ENCODE assay signal across 19 cellular contexts in genomic region chr13:32285633-32285965, GRCh38. TPM values are rescaled to one million over a fixed set of nuclear protein-coding genes. Genes with fewer than 3 reads are reported as not detected.
DNase-seq lines count a peak whose midpoint lies in the region; ATAC-seq, FAIRE-seq and TF ChIP-seq lines count a peak whose summit lies in the region.
"Had no signal": no experiment of that assay in that cellular context is flagged by ENCODE, and none has a peak within 500 bp of the region (broad histone marks: within the 10 kb centered on the region; RNA-seq: fewer than 3 reads in every experiment).

No MANE protein-coding gene starts in this region.

- no peak for FAIRE-seq in D721Med (lab: Jason Lieb, UNC)

- H3K9me3 ChIP-seq in cardiac muscle cell (ENCODE audit: low read depth) (no peaks in the 10 kb centered on the region), neuron (ENCODE audit: low read length) (no peaks in the 10 kb centered on the region), tibial artery (no peaks in the 10 kb centered on the region)
- H3K9me3 ChIP-seq: upper lobe of left lung had no signal

- H3K27ac ChIP-seq in cardiac muscle cell (peak overlapping the region; percentile 59), tibial artery (peak overlapping the region; percentile 74 to 79)

- no peaks in the 10 kb centered on the region for H3K9me3 Mint-ChIP-seq in endothelial cell (ENCODE audit: unreplicated experiment)
- H3K9me3 Mint-ChIP-seq: activated CD4-positive, alpha-beta T cell treated with anti-CD3 and anti-CD28 coated beads, Interleukin-2, amount 10 ng/mL, durations not matched to agents 7 days and 5 days; activated naive CD4-positive, alpha-beta T cell treated with anti-CD3 and anti-CD28 coated beads, Interleukin-2, amount 10 ng/mL, durations not matched to agents 7 days and 5 days; naive thymus-derived CD8-positive, alpha-beta T cell had no signal

- H3K27me3 Mint-ChIP-seq in endothelial cell (ENCODE audit: unreplicated experiment) = no peaks in the 10 kb centered on the region
- H3K27me3 Mint-ChIP-seq: activated CD4-positive, alpha-beta T cell treated with anti-CD3 and anti-CD28 coated beads, Interleukin-2, amount 10 ng/mL, durations not matched to agents 7 days and 5 days; activated naive CD4-positive, alpha-beta T cell treated with anti-CD3 and anti-CD28 coated beads, Interleukin-2, amount 10 ng/mL, durations not matched to agents 7 days and 5 days; naive thymus-derived CD8-positive, alpha-beta T cell had no signal

- no peaks in the 10 kb centered on the region for H3K36me3 Mint-ChIP-seq in endothelial cell (ENCODE audit: low read depth, unreplicated experiment)
- H3K36me3 Mint-ChIP-seq: activated naive CD4-positive, alpha-beta T cell treated with anti-CD3 and anti-CD28 coated beads, Interleukin-2, amount 10 ng/mL, durations not matched to agents 7 days and 5 days; naive thymus-derived CD8-positive, alpha-beta T cell had no signal

- peak overlapping the region; percentile 44 for H2AFZ ChIP-seq in neuron (ENCODE audit: low read depth, low read length)

- no peak overlapping the region for H3K4me3 Mint-ChIP-seq in endothelial cell (ENCODE audit: unreplicated experiment)
- H3K4me3 Mint-ChIP-seq: activated CD4-positive, alpha-beta T cell treated with anti-CD3 and anti-CD28 coated beads, Interleukin-2, amount 10 ng/mL, durations not matched to agents 7 days and 5 days; activated naive CD4-positive, alpha-beta T cell treated with anti-CD3 and anti-CD28 coated beads, Interleukin-2, amount 10 ng/mL, durations not matched to agents 7 days and 5 days; naive thymus-derived CD8-positive, alpha-beta T cell had no signal

- H3K4me3 ChIP-seq in cardiac muscle cell (no peak overlapping the region), neuron (ENCODE audit: low read length) (no peak overlapping the region), tibial artery (no peak overlapping the region)
- H3K4me3 ChIP-seq: upper lobe of left lung had no signal

- TF ChIP-seq CTCF in cardiac muscle cell (IDR thresholded peaks at IDR 0.05; ENCODE audit: low read depth, low read length) (no peak), endothelial cell (IDR thresholded peaks at IDR 0.05; ENCODE audit: unreplicated experiment) (no peak), tibial artery (IDR thresholded peaks at IDR 0.05) (no peak), D721Med (IDR thresholded peaks at IDR 0.05; ENCODE audit: insufficient read depth, missing control alignments) (no peak)

- peaks cover 19% of the 10 kb centered on the region for H3K4me1 ChIP-seq in cardiac muscle cell (ENCODE audit: low read depth)
- peaks cover 14% of the 10 kb centered on the region for H3K4me1 ChIP-seq in neuron (ENCODE audit: insufficient read depth, low read length)
- peaks cover 0 to 26% (median 16%) of the 10 kb centered on the region in 4 donors for H3K4me1 ChIP-seq in tibial artery

- peaks cover 6% of the 10 kb centered on the region for H3K4me1 Mint-ChIP-seq in endothelial cell (ENCODE audit: unreplicated experiment)
- H3K4me1 Mint-ChIP-seq: activated CD4-positive, alpha-beta T cell treated with anti-CD3 and anti-CD28 coated beads, Interleukin-2, amount 10 ng/mL, durations not matched to agents 7 days and 5 days; activated naive CD4-positive, alpha-beta T cell treated with anti-CD3 and anti-CD28 coated beads, Interleukin-2, amount 10 ng/mL, durations not matched to agents 7 days and 5 days; naive thymus-derived CD8-positive, alpha-beta T cell had no signal

- peak overlapping the region; percentile 65 for H3K27ac Mint-ChIP-seq in endothelial cell (ENCODE audit: unreplicated experiment)
- H3K27ac Mint-ChIP-seq: activated CD4-positive, alpha-beta T cell treated with anti-CD3 and anti-CD28 coated beads, Interleukin-2, amount 10 ng/mL, durations not matched to agents 7 days and 5 days; activated naive CD4-positive, alpha-beta T cell treated with anti-CD3 and anti-CD28 coated beads, Interleukin-2, amount 10 ng/mL, durations not matched to agents 7 days and 5 days; naive thymus-derived CD8-positive, alpha-beta T cell had no signal

- no peak for ATAC-seq in Right ventricle myocardium superior (ENCODE audit: poor library complexity)
- ATAC-seq: naive thymus-derived CD8-positive, alpha-beta T cell had no signal

- intact Hi-C loops in Right ventricle myocardium superior (cut with DNase I) = no loop called here
- intact Hi-C loops in tibial artery (cut with DNase I; ENCODE audit: low total_unique reads) = no loop called here

- DNase-seq in cardiac muscle cell (ENCODE audit: low read depth in 1 of 2, low spot score in 1 of 2) = no peak
- no peak for DNase-seq in Right ventricle myocardium superior
- no peak for DNase-seq in endothelial cell (ENCODE audit: low spot score)
- DNase-seq in tibial artery = no peak
- no peak for DNase-seq in D721Med (ENCODE audit: insufficient read length, low spot score)
- no peak for DNase-seq in NK-92 (lab: John Stamatoyannopoulos, UW; ENCODE audit: unreplicated experiment)
- no peak for DNase-seq in HCEC 1CT
- DNase-seq: 8988T; activated CD4-positive, alpha-beta T cell treated with anti-CD3 and anti-CD28 coated beads, Interleukin-2, amount 10 ng/mL, durations not matched to agents 7 days and 5 days; activated naive CD4-positive, alpha-beta T cell treated with anti-CD3 and anti-CD28 coated beads, Interleukin-2, amount 10 ng/mL, durations not matched to agents 7 days and 5 days; C1 segment of cervical spinal cord; effector memory CD4-positive, alpha-beta T cell; naive thymus-derived CD8-positive, alpha-beta T cell; NCI-H187 treated with DMSO at 0.1 percent for 48 hours; stimulated activated CD4-positive, alpha-beta T cell treated with anti-CD3 and anti-CD28 coated beads, Interleukin-4, amount 100 ng/mL, for 24 hours; T-helper 9 cell; upper lobe of left lung had no signal

- H3K36me3 ChIP-seq in cardiac muscle cell = no peaks in the 10 kb centered on the region
- no peaks in the 10 kb centered on the region for H3K36me3 ChIP-seq in neuron (ENCODE audit: insufficient read depth, low read length)
- peaks cover 16 to 37% (median 30%) of the 10 kb centered on the region in 3 donors for H3K36me3 ChIP-seq in tibial artery

- H3K27me3 ChIP-seq in cardiac muscle cell (no peaks in the 10 kb centered on the region), neuron (ENCODE audit: insufficient read depth, low read length) (no peaks in the 10 kb centered on the region), tibial artery (no peaks in the 10 kb centered on the region)
- H3K27me3 ChIP-seq: upper lobe of left lung had no signal

RNA-seq across cellular contexts. Expression of gene ZAR1L, which starts 29.6 kb away (rescaled TPM):
- not detected in 2 replicates for total RNA-seq in cardiac muscle cell
- not detected in 2 replicates for polyA plus RNA-seq in cardiac muscle cell
- total RNA-seq in Right ventricle myocardium superior = not detected
- total RNA-seq in endothelial cell (ENCODE audit: unreplicated experiment) = not detected
- total RNA-seq: activated CD4-positive, alpha-beta T cell treated with anti-CD3 and anti-CD28 coated beads, Interleukin-2, amount 10 ng/mL, durations not matched to agents 7 days and 5 days; left lobe of liver; upper lobe of left lung had no signal
- polyA plus RNA-seq: naive thymus-derived CD8-positive, alpha-beta T cell had no signal

RNA-seq across cellular contexts. Expression of gene BRCA2, which starts 29.7 kb away (rescaled TPM):
- 1.8 and 5.2 TPM in 2 replicates for total RNA-seq in cardiac muscle cell
- 3.3 and 3.6 TPM in 2 replicates for polyA plus RNA-seq in cardiac muscle cell
- total RNA-seq in Right ventricle myocardium superior = 0.43 TPM
- 8.5 TPM for total RNA-seq in endothelial cell (ENCODE audit: unreplicated experiment)
